In genomic region chr15:60791216-60791615, GRCh38 we compare ENCODE assay signal across 28 cellular contexts.
"Had no signal": no experiment of that assay in that cellular context is flagged by ENCODE, and none has a peak within 500 bp of the region (broad histone marks: within the 10 kb centered on the region; RNA-seq: fewer than 3 reads in every experiment).

No MANE protein-coding gene starts in this region.

- FAIRE-seq: small intestine had no signal

- H3K27ac ChIP-seq: neural progenitor cell, ovary, parathyroid adenoma, psoas muscle, right lobe of liver, sigmoid colon, stomach, testis, tibial artery, transverse colon, upper lobe of right lung, uterus had no signal

- H3K4me1 ChIP-seq: neural progenitor cell, parathyroid adenoma, psoas muscle, right lobe of liver, sigmoid colon, testis, tibial artery, transverse colon, upper lobe of right lung, uterus had no signal

- ATAC-seq: natural killer cell; psoas muscle; right cardiac atrium; right lobe of liver; stimulated activated effector memory CD8-positive, alpha-beta T cell treated with anti-CD3 and anti-CD28 coated beads, Interleukin-12 subunit alpha, Interleukin-12 subunit beta, amount 100 ng/mL, for 72 hours; stimulated activated naive B cell treated with anti-CD40 and anti-IgM and Interleukin-4, amounts not matched to agents 10 μg/mL and 1 μg/mL and 100 μg/mL, for 72 hours; upper lobe of right lung had no signal

- H3K36me3 ChIP-seq: neural progenitor cell, ovary, right lobe of liver, sigmoid colon, stomach, tibial artery, transverse colon, upper lobe of right lung, uterus had no signal

- H3K4me3 Mint-ChIP-seq: natural killer cell; nephron; neural progenitor cell; stimulated activated effector memory CD8-positive, alpha-beta T cell treated with anti-CD3 and anti-CD28 coated beads, Interleukin-12 subunit alpha, Interleukin-12 subunit beta, amount 100 ng/mL, for 72 hours; stimulated activated naive B cell treated with anti-CD40 and anti-IgM and Interleukin-4, amounts not matched to agents 10 μg/mL and 1 μg/mL and 100 μg/mL, for 72 hours; stimulated activated naive CD8-positive, alpha-beta T cell treated with anti-CD3 and anti-CD28 coated beads, Interleukin-15, Interleukin-2, amounts not matched to agents 100 ng/mL and 50 ng/mL, for 24 hours; type B pancreatic cell had no signal

- H3K36me3 Mint-ChIP-seq: stimulated activated effector memory CD8-positive, alpha-beta T cell treated with anti-CD3 and anti-CD28 coated beads, Interleukin-12 subunit alpha, Interleukin-12 subunit beta, amount 100 ng/mL, for 72 hours; stimulated activated naive B cell treated with anti-CD40 and anti-IgM and Interleukin-4, amounts not matched to agents 10 μg/mL and 1 μg/mL and 100 μg/mL, for 72 hours had no signal

- H3K4me2 ChIP-seq: neural progenitor cell had no signal

- H2AFZ ChIP-seq: neural progenitor cell, parathyroid adenoma had no signal

- H3K9ac ChIP-seq: neural progenitor cell, parathyroid adenoma had no signal

- H3K79me2 ChIP-seq: parathyroid adenoma had no signal

- DNase-seq: natural killer cell; occipital lobe; ovary; posterior cingulate gyrus; psoas muscle; right cardiac atrium; right lobe of liver; sigmoid colon; small intestine; stimulated activated CD4-positive, alpha-beta T cell treated with anti-CD3 and anti-CD28 coated beads, Interleukin-15, amount 100 ng/mL, for 24 hours; stimulated activated CD4-positive, alpha-beta T cell treated with anti-CD3 and anti-CD28 coated beads, Interleukin-2, amount 100 ng/mL, for 24 hours; stimulated activated CD4-positive, alpha-beta T cell treated with anti-CD3 and anti-CD28 coated beads, Interleukin-2, amount 100 ng/mL, for 48 hours; stimulated activated CD4-positive, alpha-beta T cell treated with anti-CD3 and anti-CD28 coated beads, Interleukin-4, amount 100 ng/mL, for 24 hours; stimulated activated naive B cell treated with anti-CD40 and anti-IgM and Interleukin-4, amounts not matched to agents 10 μg/mL and 1 μg/mL and 100 μg/mL, for 72 hours; stimulated activated naive CD4-positive, alpha-beta T cell treated with Interleukin-2 at 50 U/mL for 16 hours; stomach; testis; tibial artery; transverse colon; upper lobe of right lung; uterus had no signal

- H3K27ac Mint-ChIP-seq: natural killer cell; nephron; neural progenitor cell; progenitor cell of endocrine pancreas; stimulated activated effector memory CD8-positive, alpha-beta T cell treated with anti-CD3 and anti-CD28 coated beads, Interleukin-12 subunit alpha, Interleukin-12 subunit beta, amount 100 ng/mL, for 72 hours; stimulated activated naive B cell treated with anti-CD40 and anti-IgM and Interleukin-4, amounts not matched to agents 10 μg/mL and 1 μg/mL and 100 μg/mL, for 72 hours; stimulated activated naive CD8-positive, alpha-beta T cell treated with anti-CD3 and anti-CD28 coated beads, Interleukin-15, Interleukin-2, amounts not matched to agents 100 ng/mL and 50 ng/mL, for 24 hours; type B pancreatic cell had no signal

- H3K4me3 ChIP-seq: neural progenitor cell, ovary, psoas muscle, right lobe of liver, sigmoid colon, stomach, testis, tibial artery, transverse colon, upper lobe of right lung, uterus had no signal

- H3K27me3 ChIP-seq: neural progenitor cell, ovary, right lobe of liver, sigmoid colon, stomach, testis, tibial artery, transverse colon, upper lobe of right lung, uterus had no signal

- H3K9me3 ChIP-seq: ovary, right lobe of liver, testis, transverse colon, upper lobe of right lung had no signal

- H3K27me3 Mint-ChIP-seq: stimulated activated naive CD8-positive, alpha-beta T cell treated with anti-CD3 and anti-CD28 coated beads, Interleukin-15, Interleukin-2, amounts not matched to agents 100 ng/mL and 50 ng/mL, for 24 hours had no signal
